In the genomic region with DNA sequence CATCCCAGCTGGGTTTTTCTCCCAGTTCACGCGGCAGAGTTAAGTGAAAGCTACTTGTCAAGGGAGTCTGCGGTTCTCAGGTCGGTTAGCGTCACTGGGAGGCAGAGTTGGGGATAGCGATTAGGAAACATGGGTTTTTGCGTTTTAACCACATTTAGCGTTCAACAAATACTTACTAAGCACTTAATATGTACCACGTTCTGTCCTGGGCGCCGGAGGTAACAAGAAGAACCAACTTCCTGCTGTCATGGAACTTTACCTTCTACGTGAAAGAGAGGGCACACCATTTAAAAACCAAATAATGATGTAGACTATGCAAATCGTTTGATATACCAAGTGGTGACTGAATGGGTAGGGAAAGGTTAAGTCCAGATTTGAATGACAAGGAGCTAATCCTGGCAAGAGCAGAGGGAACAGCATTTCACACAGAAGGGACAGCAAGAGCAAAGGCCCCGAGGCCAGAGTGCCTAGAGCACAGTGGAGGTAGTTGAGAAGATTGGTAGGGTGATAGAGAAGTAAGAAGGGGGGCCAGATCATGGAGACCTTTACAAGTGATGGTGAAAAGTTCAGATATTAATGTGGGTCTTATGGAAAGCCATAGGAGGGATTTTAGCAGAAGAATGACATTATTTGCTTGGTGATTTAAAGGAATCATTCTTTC, we compare ENCODE assay signal across 8 cellular contexts. TPM values are rescaled to one million over a fixed set of nuclear protein-coding genes. Genes with fewer than 3 reads are reported as not detected.
DNase-seq lines count a peak whose midpoint lies in the region; ATAC-seq and TF ChIP-seq lines count a peak whose summit lies in the region.

No MANE protein-coding gene starts in this region.

- peak overlapping the region; percentile 97 to 100 (median 100) for H3K27ac Mint-ChIP-seq in CD4-positive, alpha-beta memory T cell
- peak overlapping the region; percentile 98 to 100 (median 99) for H3K27ac Mint-ChIP-seq in IgD-negative memory B cell

- peak overlapping the region; percentile 94 for H3K27ac ChIP-seq in CD4-positive, alpha-beta memory T cell (ENCODE audit: low read depth, low read length)
- peak overlapping the region; percentile 90 for H3K27ac ChIP-seq in brain microvascular endothelial cell

- ATAC-seq in GM21367 (IDR thresholded peaks at IDR 0.05; ENCODE audit: unreplicated experiment), result peak; percentile 14
- no peak for ATAC-seq in mucosa of descending colon
- ATAC-seq in GM18505 (IDR thresholded peaks at IDR 0.05; ENCODE audit: unreplicated experiment), result no peak

- H3K9me3 Mint-ChIP-seq in CD4-positive, alpha-beta memory T cell, result no peaks in the 10 kb centered on the region
- H3K9me3 Mint-ChIP-seq in IgD-negative memory B cell, result no peaks in the 10 kb centered on the region

- no peak for TF ChIP-seq POLR2A in GM18505 (IDR thresholded peaks at IDR 0.05; ENCODE audit: borderline replicate concordance, extremely low read depth, insufficient read depth, insufficient read length)

- intact Hi-C loops in CD4-positive, alpha-beta memory T cell (cut with micrococcal nuclease), result loop anchor here (10.0 kb wide), 1 partner anchor 1044 kb away; a partner anchor contains a TSS
- intact Hi-C loops in mucosa of descending colon (cut with DNase I, micrococcal nuclease), result loop anchor here in 1 of 2 donors (10.0 kb wide), 1 partner anchor 86 kb away; no protein-coding TSS in a partner anchor

- POLR2A ChIA-PET in CD4-positive, alpha-beta memory T cell (lab: Charles Lee; ENCODE audit: partially characterized antibody), result interaction anchor here (0.5 to 3.1 kb wide), 8 partner anchors 10 to 674 kb away, joined by 3 to 37 read pairs (median 4); a partner anchor contains a TSS

- H3K4me1 Mint-ChIP-seq in CD4-positive, alpha-beta memory T cell, result peaks cover 32 to 51% (median 42%) of the 10 kb centered on the region in 4 donors
- H3K4me1 Mint-ChIP-seq in IgD-negative memory B cell, result peaks cover 35% of the 10 kb centered on the region in 3 donors

- no peaks in the 10 kb centered on the region for H3K36me3 ChIP-seq in CD4-positive, alpha-beta memory T cell (ENCODE audit: insufficient read depth, low read length)
- H3K36me3 ChIP-seq in brain microvascular endothelial cell (replicated peaks), result peaks cover 10% of the 10 kb centered on the region
- no peaks in the 10 kb centered on the region for H3K36me3 ChIP-seq in mucosa of descending colon (ENCODE audit: low read depth)

- H3K27me3 Mint-ChIP-seq in CD4-positive, alpha-beta memory T cell, result no peaks in the 10 kb centered on the region
- H3K27me3 Mint-ChIP-seq in IgD-negative memory B cell, result peaks cover 2% of the 10 kb centered on the region

- CTCF ChIA-PET in CD4-positive, alpha-beta memory T cell (lab: Charles Lee; ENCODE audit: partially characterized antibody), result interaction anchor here (1.5 to 4.2 kb wide), 3 partner anchors 74 to 114 kb away, joined by 4 to 27 read pairs (median 6); no protein-coding TSS in a partner anchor

- in situ Hi-C loops in brain microvascular endothelial cell (cut with HindIII; ENCODE audit: low pct_ligation_motif_present, low sequenced_read_pairs) (no loop called here), KBM-7 (cut with MboI; ENCODE audit: low pct_unique_long_range_greater_than_20kb, low sequenced_read_pairs) (no loop called here)

- DNase-seq in CD4-positive, alpha-beta memory T cell, result peak in 2 of 5 donors; percentile 63 to 83
- DNase-seq in brain microvascular endothelial cell (no peak), mucosa of descending colon (no peak), NCI-H2107 treated with DMSO at 0.1 percent for 48 hours (lab: John Stamatoyannopoulos, UW; ENCODE audit: unreplicated experiment) (no peak), KBM-7 (no peak)

- H3K4me3 Mint-ChIP-seq in CD4-positive, alpha-beta memory T cell, result peak overlapping the region; percentile 92 to 97 (median 94)
- peak overlapping the region; percentile 96 to 98 (median 97) for H3K4me3 Mint-ChIP-seq in IgD-negative memory B cell

- peak; percentile 15 for TF ChIP-seq CTCF in brain microvascular endothelial cell (IDR thresholded peaks at IDR 0.05; ENCODE audit: low read depth, low read length, missing control alignments)
- TF ChIP-seq CTCF in mucosa of descending colon (IDR thresholded peaks at IDR 0.05), result no peak

- H3K4me3 ChIP-seq in CD4-positive, alpha-beta memory T cell (ENCODE audit: low read length in 2 of 2), result peak overlapping the region; percentile 91 to 99
- H3K4me3 ChIP-seq in brain microvascular endothelial cell (ENCODE audit: low read depth, low read length) (peak overlapping the region; percentile 88), mucosa of descending colon (peak overlapping the region; percentile 54)

- no peaks in the 10 kb centered on the region for H3K9me3 ChIP-seq in CD4-positive, alpha-beta memory T cell (ENCODE audit: control insufficient read depth in 1 of 2, low read length in 2 of 2)
- H3K9me3 ChIP-seq in mucosa of descending colon, result no peaks in the 10 kb centered on the region

- peaks cover 20 to 32% of the 10 kb centered on the region in 2 donors for H3K36me3 Mint-ChIP-seq in CD4-positive, alpha-beta memory T cell
- peaks cover 6% of the 10 kb centered on the region for H3K36me3 Mint-ChIP-seq in IgD-negative memory B cell

- no peaks in the 10 kb centered on the region for H3K27me3 ChIP-seq in CD4-positive, alpha-beta memory T cell (ENCODE audit: insufficient read depth, low read length)
- H3K27me3 ChIP-seq in brain microvascular endothelial cell (replicated peaks), result no peaks in the 10 kb centered on the region

- H3K4me1 ChIP-seq in CD4-positive, alpha-beta memory T cell (ENCODE audit: insufficient read depth, low read length), result peaks cover 30% of the 10 kb centered on the region
- H3K4me1 ChIP-seq in mucosa of descending colon (ENCODE audit: low read depth), result peaks cover 19% of the 10 kb centered on the region

RNA-seq across cellular contexts. Expression of a gene that starts 0.7 kb away (rescaled TPM):
- 10 to 100 TPM; 22.4 to 26.1 TPM for total RNA-seq in CD4-positive, alpha-beta memory T cell
- polyA plus RNA-seq in CD4-positive, alpha-beta memory T cell, result 10 to 100 TPM; 19.1 to 23.2 TPM
- polyA plus RNA-seq in IgD-negative memory B cell, result 17.7 TPM
- 10 to 100 TPM; 12.1 to 19.8 (median 15.0) TPM for total RNA-seq in mucosa of descending colon

RNA-seq across cellular contexts. Expression of a gene that starts 0.8 kb away (rescaled TPM):
- under 1 TPM; 0.17 to 0.33 TPM for total RNA-seq in CD4-positive, alpha-beta memory T cell
- polyA plus RNA-seq in CD4-positive, alpha-beta memory T cell, result under 1 TPM in 1 of 2 donors, not detected in 1; 0.05 TPM
- not detected for polyA plus RNA-seq in IgD-negative memory B cell
- total RNA-seq in mucosa of descending colon, result under 1 TPM in 1 of 3 donors, not detected in 2; 0.09 TPM
